In genomic region chr5:73212693-73213092, GRCh38 we compare ENCODE assay signal across 14 cellular contexts. TPM values are rescaled to one million over a fixed set of nuclear protein-coding genes. Genes with fewer than 3 reads are reported as not detected.
"Had no signal": no experiment of that assay in that cellular context is flagged by ENCODE, and none has a peak within 500 bp of the region (broad histone marks: within the 10 kb centered on the region; RNA-seq: fewer than 3 reads in every experiment).

No MANE protein-coding gene starts in this region.

RNA-seq across cellular contexts. Expression of gene TMEM174, which starts 39.7 kb away (rescaled TPM):
- total RNA-seq: activated B cell treated with CpG ODN at 0.5 μM for 24 hours; activated CD4-positive, alpha-beta memory T cell treated with anti-CD3 and anti-CD28 coated beads for 36 hours; activated CD4-positive, alpha-beta memory T cell treated with anti-CD3 and anti-CD28 coated beads, Interleukin-2, amount 10 ng/mL, durations not matched to agents 7 days and 5 days; activated CD4-positive, alpha-beta T cell treated with anti-CD3 and anti-CD28 coated beads for 36 hours; activated CD4-positive, alpha-beta T cell treated with anti-CD3 and anti-CD28 coated beads, Interleukin-2, amount 10 ng/mL, durations not matched to agents 24 days and 14 days; activated CD4-positive, alpha-beta T cell treated with anti-CD3 and anti-CD28 coated beads, Interleukin-2, amount 10 ng/mL, durations not matched to agents 7 days and 5 days; activated CD8-positive, alpha-beta memory T cell treated with anti-CD3 and anti-CD28 coated beads for 36 hours; activated CD8-positive, alpha-beta memory T cell treated with anti-CD3 and anti-CD28 coated beads, Interleukin-2, amount 10 ng/mL, durations not matched to agents 7 days and 5 days; activated CD8-positive, alpha-beta T cell treated with anti-CD3 and anti-CD28 coated beads for 36 hours; activated CD8-positive, alpha-beta T cell treated with anti-CD3 and anti-CD28 coated beads, Interleukin-2, amount 10 ng/mL, durations not matched to agents 7 days and 5 days; T-helper 1 cell treated with Interleukin-12 subunit alpha and Interleukin-12 subunit beta and Interleukin-4 antibody, amounts not matched to agents 30 ng/mL and 1 ng/mL, for 36 hours; T-helper 17 cell; T-helper 2 cell treated with Interferon-gamma antibody and Interleukin-4, amounts not matched to agents 100 ng/mL and 5 ng/mL, for 36 hours; WTC11 had no signal
